8 cellular contexts compared by ENCODE assay signal in genomic region chr18:54983041-54983686, GRCh38. TPM values are rescaled to one million over a fixed set of nuclear protein-coding genes. Genes with fewer than 3 reads are reported as not detected.
DNase-seq lines count a peak whose midpoint lies in the region; ATAC-seq and TF ChIP-seq lines count a peak whose summit lies in the region.

No MANE protein-coding gene starts in this region.

- no peaks in the 10 kb centered on the region for H3K9me2 ChIP-seq in OCI-LY1 (ENCODE audit: low read depth, low read length)

- DNase-seq in DMS 273 treated with DMSO at 0.1 percent for 48 hours (lab: John Stamatoyannopoulos, UW) = peak; percentile 8
- peak; percentile 19 for DNase-seq in HS-27A (ENCODE audit: low read depth)
- DNase-seq in colonic mucosa = no peak
- no peak for DNase-seq in memory B cell (ENCODE audit: low spot score in 2 of 2)
- no peak for DNase-seq in stimulated activated naive CD4-positive, alpha-beta T cell treated with Interleukin-2 at 50 U/mL for 16 hours (lab: John Stamatoyannopoulos, UW)
- DNase-seq in stimulated activated CD4-positive, alpha-beta T cell treated with anti-CD3 and anti-CD28 coated beads, Interleukin-12 subunit alpha, Interleukin-12 subunit beta, amount 100 ng/mL, for 4 hours = no peak

- H3K4me2 ChIP-seq in OCI-LY1 (ENCODE audit: low read length) = no peak overlapping the region

- no peak overlapping the region for H2AFZ ChIP-seq in OCI-LY1 (ENCODE audit: low read length)

- H3K79me2 ChIP-seq in OCI-LY1 (ENCODE audit: insufficient read depth, low read length) = no peaks in the 10 kb centered on the region

- no peak overlapping the region for H3K4me3 ChIP-seq in OCI-LY1 (ENCODE audit: low read depth, low read length, poor library complexity, severe bottlenecking)
- H3K4me3 ChIP-seq in colonic mucosa = no peak overlapping the region

- no peaks in the 10 kb centered on the region for H3K9me3 ChIP-seq in OCI-LY1 (ENCODE audit: low read length)
- no peaks in the 10 kb centered on the region for H3K9me3 ChIP-seq in colonic mucosa

- H3K36me3 Mint-ChIP-seq in memory B cell = no peaks in the 10 kb centered on the region

- ATAC-seq in GM19395 (IDR thresholded peaks at IDR 0.05; ENCODE audit: unreplicated experiment) = peak; percentile 85
- peak; percentile 66 for ATAC-seq in memory B cell (ENCODE audit: low read depth)

- peak overlapping the region; percentile 42 for H3K27ac Mint-ChIP-seq in memory B cell

- peaks cover 3% of the 10 kb centered on the region for H3K4me1 Mint-ChIP-seq in memory B cell

- TF ChIP-seq CTCF in OCI-LY1 (IDR thresholded peaks at IDR 0.05; ENCODE audit: low read length) = peak; percentile 75
- TF ChIP-seq CTCF in colonic mucosa (IDR thresholded peaks at IDR 0.05) = peak; percentile 73

- H3K4me3 Mint-ChIP-seq in memory B cell = no peak overlapping the region

- intact Hi-C loops in colonic mucosa (cut with DNase I) = loop anchor here (1.0 to 10.0 kb wide), 3 partner anchors 304 to 536 kb away; no protein-coding TSS in a partner anchor

- H3K4me1 ChIP-seq in OCI-LY1 (ENCODE audit: insufficient read depth, low read length, severe bottlenecking) = no peaks in the 10 kb centered on the region
- no peaks in the 10 kb centered on the region for H3K4me1 ChIP-seq in colonic mucosa

- H3K27me3 ChIP-seq in OCI-LY1 (ENCODE audit: insufficient read depth, low read length) (no peaks in the 10 kb centered on the region), colonic mucosa (no peaks in the 10 kb centered on the region)

- H3K36me3 ChIP-seq in OCI-LY1 (ENCODE audit: insufficient read depth, low read length) (no peaks in the 10 kb centered on the region), colonic mucosa (no peaks in the 10 kb centered on the region)

- H3K9ac ChIP-seq in OCI-LY1 (ENCODE audit: low read length) (no peak overlapping the region), colonic mucosa (ENCODE audit: low read depth in 2 of 2, low read length in 2 of 2) (no peak overlapping the region)

- H3K27ac ChIP-seq in OCI-LY1 (ENCODE audit: low read depth, low read length, poor library complexity, severe bottlenecking) = no peak overlapping the region
- no peak overlapping the region for H3K27ac ChIP-seq in colonic mucosa

- H4K20me1 ChIP-seq in OCI-LY1 (ENCODE audit: insufficient read depth, low read length) = no peaks in the 10 kb centered on the region

- no peaks in the 10 kb centered on the region for H3F3A ChIP-seq in OCI-LY1 (ENCODE audit: insufficient read depth, low read length)

- H3K9me3 Mint-ChIP-seq in memory B cell = peaks cover 2% of the 10 kb centered on the region

- H3K27me3 Mint-ChIP-seq in memory B cell = no peaks in the 10 kb centered on the region

RNA-seq across cellular contexts. Expression of gene CCDC68, which starts 23.9 kb away (rescaled TPM):
- total RNA-seq in colonic mucosa = 10 to 100 TPM; 22.3 to 46.8 TPM

Comparison
In these comparisons a context has a peak if more than half of its experiments do, and no peak if none do; other contexts are left out.
1. DNase-seq: peak in DMS 273 treated with DMSO at 0.1 percent for 48 hours (single experiment) and HS-27A (single experiment); none in colonic mucosa (single experiment), memory B cell (0 of 2), stimulated activated naive CD4-positive, alpha-beta T cell treated with Interleukin-2 at 50 U/mL for 16 hours (single experiment) and stimulated activated CD4-positive, alpha-beta T cell treated with anti-CD3 and anti-CD28 coated beads, Interleukin-12 subunit alpha, Interleukin-12 subunit beta, amount 100 ng/mL, for 4 hours (single experiment).